9 cellular contexts compared by ENCODE assay signal in the genomic region with DNA sequence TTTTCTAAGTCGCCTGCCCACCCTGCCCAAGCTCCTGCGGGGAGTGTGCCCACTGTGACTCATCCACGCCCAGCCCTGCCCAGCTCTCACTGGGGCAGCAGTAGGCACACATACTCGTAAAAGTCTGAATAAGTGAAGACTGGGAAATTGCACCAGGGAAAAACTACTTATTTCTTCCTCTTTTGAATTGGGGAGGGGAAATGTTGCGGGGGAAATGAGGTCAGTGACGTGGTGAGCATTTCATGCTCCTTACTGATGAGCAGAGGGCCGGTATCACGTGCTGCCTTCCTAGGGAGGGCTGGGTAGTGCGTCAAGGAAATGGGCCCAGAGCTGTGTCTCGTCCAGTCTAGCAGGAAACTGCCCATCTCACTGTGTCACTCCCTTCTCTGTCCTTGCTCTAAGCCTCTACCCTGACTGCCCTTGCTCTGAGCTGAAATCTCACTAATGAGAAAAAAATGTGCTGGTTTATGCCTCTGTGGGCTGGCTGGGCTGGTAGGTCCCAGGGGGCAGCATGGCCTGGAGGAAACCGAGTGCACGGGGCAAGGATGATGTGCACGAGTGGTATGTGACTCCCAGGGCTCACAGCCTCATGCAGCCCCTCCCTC. TPM values are rescaled to one million over a fixed set of nuclear protein-coding genes. Genes with fewer than 3 reads are reported as not detected.
DNase-seq lines count a peak whose midpoint lies in the region; ATAC-seq and TF ChIP-seq lines count a peak whose summit lies in the region.
"Had no signal": no experiment of that assay in that cellular context is flagged by ENCODE, and none has a peak within 500 bp of the region (broad histone marks: within the 10 kb centered on the region; RNA-seq: fewer than 3 reads in every experiment).

No MANE protein-coding gene starts in this region.

- peaks cover 70% of the 10 kb centered on the region for H3K4me1 Mint-ChIP-seq in T-helper 17 cell

- ATAC-seq in GM21619 (IDR thresholded peaks at IDR 0.05; ENCODE audit: unreplicated experiment) (peak; percentile 26), T-helper 17 cell (peak; percentile 44), foreskin keratinocyte (no peak)

- H3K9me3 ChIP-seq in AG04450 (ENCODE audit: control insufficient read depth, insufficient read depth, low read length) (peaks cover 5% of the 10 kb centered on the region), T-helper 17 cell (ENCODE audit: control insufficient read depth, low read length, poor library complexity, severe bottlenecking) (no peaks in the 10 kb centered on the region), smooth muscle cell (replicated peaks; ENCODE audit: low read depth) (no peaks in the 10 kb centered on the region)

- H3K4me2 ChIP-seq in smooth muscle cell, result no peak overlapping the region

- H3K9ac ChIP-seq in smooth muscle cell (ENCODE audit: low read depth), result no peak overlapping the region

- DNase-seq in AG04450 (ENCODE audit: low read depth, low spot score), result peak; percentile 27
- DNase-seq in T-helper 17 cell, result peak in 1 of 3 donors; percentile 34
- DNase-seq in foreskin fibroblast, result peak; percentile 88 to 89
- DNase-seq in smooth muscle cell (lab: John Stamatoyannopoulos, UW; ENCODE audit: unreplicated experiment), result no peak
- DNase-seq in NCI-H526 (lab: John Stamatoyannopoulos, UW), result no peak
- DNase-seq in HK-2 (ENCODE audit: unreplicated experiment), result no peak
- no peak for DNase-seq in foreskin keratinocyte

- TF ChIP-seq CTCF in AG04450 (IDR thresholded peaks at IDR 0.05; ENCODE audit: low read depth, low read length), result no peak
- no peak for TF ChIP-seq CTCF in foreskin fibroblast (IDR thresholded peaks at IDR 0.05; ENCODE audit: low read depth, low read length)
- no peak for TF ChIP-seq CTCF in smooth muscle cell (IDR thresholded peaks at IDR 0.05; ENCODE audit: borderline replicate concordance, insufficient read depth, poor library complexity, severe bottlenecking)
- TF ChIP-seq CTCF in foreskin keratinocyte (conservative IDR thresholded peaks at IDR 0.05), result no peak

- POLR2A ChIA-PET in AG04450 (lab: Yijun Ruan, JAX), result interaction anchor here (1.1 to 1.4 kb wide), 2 partner anchors 9 to 244 kb away, joined by 6 to 7 read pairs; no protein-coding TSS in a partner anchor

- H3K27me3 ChIP-seq in AG04450 (ENCODE audit: control insufficient read depth, insufficient read depth, low read length) (no peaks in the 10 kb centered on the region), smooth muscle cell (ENCODE audit: low read depth) (no peaks in the 10 kb centered on the region), foreskin keratinocyte (peaks cover 8% of the 10 kb centered on the region)

- no peaks in the 10 kb centered on the region for H3K36me3 ChIP-seq in smooth muscle cell (ENCODE audit: low read depth)

- no peaks in the 10 kb centered on the region for H3K79me2 ChIP-seq in smooth muscle cell (ENCODE audit: low read depth)

- H3F3A ChIP-seq in smooth muscle cell (ENCODE audit: low read depth), result no peaks in the 10 kb centered on the region

- H3K27ac ChIP-seq in AG04450 (ENCODE audit: low read depth, low read length) (peak overlapping the region; percentile 69), smooth muscle cell (ENCODE audit: low read depth) (peak overlapping the region; percentile 62), foreskin keratinocyte (no peak overlapping the region)

- 50% methylated on average over 13 of the region's 13 CpGs for WGBS in smooth muscle cell (ENCODE audit: low lambda C conversion rate)

- H4K20me1 ChIP-seq in smooth muscle cell (ENCODE audit: low read depth), result no peaks in the 10 kb centered on the region

- H3K36me3 Mint-ChIP-seq in T-helper 17 cell (ENCODE audit: low read depth), result peaks cover 3% of the 10 kb centered on the region
- H3K36me3 Mint-ChIP-seq: brain had no signal

- peak overlapping the region; percentile 67 for H3K4me3 Mint-ChIP-seq in T-helper 17 cell
- H3K4me3 Mint-ChIP-seq: brain had no signal

- H2AFZ ChIP-seq in smooth muscle cell (ENCODE audit: low read depth), result no peak overlapping the region

- H3K4me1 ChIP-seq in smooth muscle cell (ENCODE audit: low read depth) (peaks cover 7% of the 10 kb centered on the region), foreskin keratinocyte (no peaks in the 10 kb centered on the region)

- CTCF ChIA-PET in AG04450 (lab: Charles Lee), result interaction anchor here (1.0 kb wide), 1 partner anchor 29 kb away, joined by 4 read pairs; no protein-coding TSS in a partner anchor

- H3K27me3 Mint-ChIP-seq in T-helper 17 cell, result no peaks in the 10 kb centered on the region

- H3K27ac Mint-ChIP-seq in T-helper 17 cell, result peak overlapping the region; percentile 92

- H3K4me3 ChIP-seq in AG04450 (ENCODE audit: low read depth, low read length) (no peak overlapping the region), foreskin fibroblast (ENCODE audit: low read depth in 1 of 2, low read length in 2 of 2) (no peak overlapping the region), smooth muscle cell (no peak overlapping the region)

RNA-seq across cellular contexts. Expression of a gene that starts 13.5 kb away (rescaled TPM):
- polyA plus RNA-seq in AG04450 (2011; rRNA removed), result 5.9 and 6.2 TPM in 2 replicates
- 8.9 and 12.5 TPM in 2 replicates for polyA minus RNA-seq in AG04450 (2011; rRNA and poly(A)+ RNA removed)
- 100 to 1,000 TPM; 127 to 132 TPM for total RNA-seq in T-helper 17 cell
- 6.9 and 9.0 TPM in 2 replicates for total RNA-seq in smooth muscle cell
- 14.8 and 20.3 TPM in 2 replicates for polyA plus RNA-seq in smooth muscle cell
- total RNA-seq in foreskin keratinocyte, result 0.07 and 0.14 TPM in 2 replicates
- polyA plus RNA-seq in foreskin keratinocyte, result 0.02 and 0.03 TPM in 2 replicates

Comparison
In these comparisons a context has a peak if more than half of its experiments do, and no peak if none do; other contexts are left out.
1. DNase-seq: peak in AG04450 (single experiment) and foreskin fibroblast (2 of 2); none in smooth muscle cell (single experiment), NCI-H526 (0 of 2), HK-2 (single experiment) and foreskin keratinocyte (0 of 2).
2. RNA of a gene that starts 13.5 kb away (total RNA-seq): 127 to 132 TPM in T-helper 17 cell; 6.9 to 9.0 TPM in smooth muscle cell and 0.07 to 0.14 TPM in foreskin keratinocyte; every median in the first group is over 10 times any median in the second.